Comparison of ENCODE assay signal across 8 cellular contexts in the genomic region with DNA sequence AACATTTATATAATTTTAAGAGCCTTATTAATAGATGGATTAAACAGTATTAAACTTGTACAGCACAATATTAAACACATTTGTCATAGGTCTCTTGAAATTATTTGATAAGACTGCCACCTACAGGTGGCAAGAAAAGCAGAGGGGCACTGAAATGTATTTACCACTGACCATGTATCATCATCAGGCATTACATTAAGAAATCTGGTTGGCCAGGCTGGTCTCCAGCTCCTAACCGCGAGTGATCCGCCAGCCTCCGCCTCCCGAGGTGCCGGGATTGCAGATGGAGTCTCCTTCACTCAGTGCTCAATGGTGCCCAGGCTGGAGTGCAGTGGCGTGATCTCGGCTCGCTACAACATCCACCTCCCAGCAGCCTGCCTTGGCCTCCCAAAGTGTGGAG. TPM values are rescaled to one million over a fixed set of nuclear protein-coding genes. Genes with fewer than 3 reads are reported as not detected.
DNase-seq lines count a peak whose midpoint lies in the region; ATAC-seq, FAIRE-seq and TF ChIP-seq lines count a peak whose summit lies in the region.
"Not testable (repeated sequence)": the region's sequence is repeated elsewhere in the genome, so short reads cannot be mapped to it uniquely, and the experiment has no call there.

No MANE protein-coding gene starts in this region.

- not testable (repeated sequence) for H3K4me3 ChIP-seq in WI38 (ENCODE audit: low read depth, low read length); endothelial cell of umbilical vein (replicated peaks in 1 of 3; ENCODE audit: insufficient read depth in 1 of 3, low read depth in 1 of 3, low read length in 3 of 3); small intestine (ENCODE audit: low read depth in 1 of 2, low read length in 2 of 2)

- CTCF ChIA-PET in endothelial cell of umbilical vein (lab: Charles Lee) = interaction anchor here (0.7 to 4.2 kb wide), 27 partner anchors 9 to 483 kb away, joined by 3 to 50 read pairs (median 5); a partner anchor contains a TSS

- not testable (repeated sequence) for H3K9me1 ChIP-seq in endothelial cell of umbilical vein (replicated peaks; ENCODE audit: control insufficient read depth, extremely low read depth, insufficient read depth, low read length)

- TF ChIP-seq CTCF in WI38 (IDR thresholded peaks at IDR 0.05; ENCODE audit: low read depth, low read length) = peak; percentile 27; the same call in 1 of the 2 replicates
- peak; percentile 40 to 54 for TF ChIP-seq CTCF in endothelial cell of umbilical vein (IDR thresholded peaks at IDR 0.05; ENCODE audit: extremely low read depth in 1 of 2, insufficient read depth in 1 of 2, low read depth in 1 of 2, low read length in 2 of 2)

- 58 to 65% (median 60%) methylated on average over 9 of the region's 9 CpGs for WGBS in small intestine, 3 donors

- DNase-seq in CD1c-positive myeloid dendritic cell (ENCODE audit: extremely low spot score) = peak; percentile 47
- DNase-seq in NCI-H510A treated with DMSO at 0.1 percent for 48 hours (lab: John Stamatoyannopoulos, UW) = peak; percentile 82
- DNase-seq in endothelial cell of umbilical vein (ENCODE audit: low read depth, low spot score) = peak; percentile 59
- DNase-seq in kidney tubule cell (ENCODE audit: low spot score) = peak; percentile 74
- DNase-seq in small intestine = peak; percentile 66

- POLR2A ChIA-PET in endothelial cell of umbilical vein (lab: Charles Lee) = not testable (repeated sequence)

- ATAC-seq in GM18867 (IDR thresholded peaks at IDR 0.05; ENCODE audit: unreplicated experiment) = peak; percentile 80
- ATAC-seq in HG03565 (IDR thresholded peaks at IDR 0.05; ENCODE audit: unreplicated experiment) = peak; percentile 53

- H3K9ac ChIP-seq in endothelial cell of umbilical vein (replicated peaks; ENCODE audit: extremely low read depth, insufficient read depth, low read length) = not testable (repeated sequence)

- intact Hi-C loops in endothelial cell of umbilical vein (cut with micrococcal nuclease) = loop anchor here (1.0 to 5.0 kb wide), 7 partner anchors 34 to 482 kb away; a partner anchor contains a TSS

- not testable (repeated sequence) for H3K79me2 ChIP-seq in endothelial cell of umbilical vein (ENCODE audit: control insufficient read depth, insufficient read depth, low read length)

- TF ChIP-seq POLR2A in endothelial cell of umbilical vein (IDR thresholded peaks at IDR 0.05; ENCODE audit: low read depth, low read length) = not testable (repeated sequence)

- H3K4me2 ChIP-seq in endothelial cell of umbilical vein (ENCODE audit: insufficient read depth, low read length) = not testable (repeated sequence)

- not testable (repeated sequence) for H3K9me3 ChIP-seq in endothelial cell of umbilical vein (replicated peaks; ENCODE audit: control insufficient read depth, insufficient read depth, low read length); small intestine (ENCODE audit: control insufficient read depth, low read depth)

- not testable (repeated sequence) for H3K36me3 ChIP-seq in endothelial cell of umbilical vein (ENCODE audit: control insufficient read depth in 2 of 2, extremely low read depth in 1 of 2, insufficient read depth in 2 of 2, low read length in 2 of 2); small intestine (ENCODE audit: control insufficient read depth in 2 of 2, insufficient read depth in 2 of 2, low read length in 2 of 2)

- dilution Hi-C loops in endothelial cell of umbilical vein (cut with MboI; ENCODE audit: extremely low pct_ligation_motif_present, low sequenced_read_pairs) = loop anchor here (25.0 kb wide), 1 partner anchor 224 kb away; no protein-coding TSS in a partner anchor

- not testable (repeated sequence) for H3K27ac ChIP-seq in endothelial cell of umbilical vein (ENCODE audit: insufficient read depth, low read depth, low read length); small intestine (ENCODE audit: low read depth in 1 of 2, low read length in 1 of 2)

- H3K4me1 ChIP-seq in endothelial cell of umbilical vein (ENCODE audit: control insufficient read depth, extremely low read depth, insufficient read depth, low read length); small intestine (ENCODE audit: control insufficient read depth in 2 of 2, insufficient read depth in 1 of 2, low read depth in 1 of 2, low read length in 1 of 2): not testable (repeated sequence)

- H2AFZ ChIP-seq in endothelial cell of umbilical vein (ENCODE audit: low read depth, low read length) = not testable (repeated sequence)

- H3K27me3 ChIP-seq in endothelial cell of umbilical vein (ENCODE audit: control insufficient read depth in 2 of 2, insufficient read depth in 2 of 2, low read length in 2 of 2); small intestine (ENCODE audit: control insufficient read depth in 2 of 2, insufficient read depth in 2 of 2, low read length in 2 of 2): not testable (repeated sequence)

- not testable (repeated sequence) for BruUV-seq in endothelial cell of umbilical vein (replicated peaks; lab: Mats Ljungman, UMichigan)

- H4K20me1 ChIP-seq in endothelial cell of umbilical vein (replicated peaks; ENCODE audit: control insufficient read depth, extremely low read depth, insufficient read depth, low read length) = not testable (repeated sequence)

- FAIRE-seq in endothelial cell of umbilical vein (lab: Jason Lieb, UNC) = peak; percentile 70
- FAIRE-seq in small intestine (lab: Jason Lieb, UNC) = not testable (repeated sequence)

RNA-seq across cellular contexts. Expression of a gene that starts 35.1 kb away (rescaled TPM):
- 34.8 and 39.6 TPM in 2 replicates for total RNA-seq in endothelial cell of umbilical vein
- polyA plus RNA-seq in endothelial cell of umbilical vein (10.5 and 13.3 TPM in 2 replicates), small intestine (10 to 100 TPM in 1 of 3 donors, 1 to 10 TPM in 2; 4.9 to 11.2 (median 8.1) TPM)
- polyA plus RNA-seq in endothelial cell of umbilical vein (2011; cell fraction: cytosol; rRNA removed) = 8.3 and 8.7 TPM in 2 replicates
- 50.7 and 58.3 TPM in 2 replicates for polyA plus RNA-seq in endothelial cell of umbilical vein (2011; cell fraction: nucleus; rRNA removed)
- polyA plus RNA-seq in endothelial cell of umbilical vein (2012) = 21.1 and 24.6 TPM in 2 replicates
- polyA minus RNA-seq in endothelial cell of umbilical vein = 30.5 and 39.0 TPM in 2 replicates
- polyA minus RNA-seq in endothelial cell of umbilical vein (2011; cell fraction: cytosol; rRNA and poly(A)+ RNA removed) = 18.3 TPM
- polyA minus RNA-seq in endothelial cell of umbilical vein (2011; cell fraction: nucleus; rRNA and poly(A)+ RNA removed) = 59.9 and 64.7 TPM in 2 replicates
